12 cellular contexts compared by ENCODE assay signal in the genomic region with DNA sequence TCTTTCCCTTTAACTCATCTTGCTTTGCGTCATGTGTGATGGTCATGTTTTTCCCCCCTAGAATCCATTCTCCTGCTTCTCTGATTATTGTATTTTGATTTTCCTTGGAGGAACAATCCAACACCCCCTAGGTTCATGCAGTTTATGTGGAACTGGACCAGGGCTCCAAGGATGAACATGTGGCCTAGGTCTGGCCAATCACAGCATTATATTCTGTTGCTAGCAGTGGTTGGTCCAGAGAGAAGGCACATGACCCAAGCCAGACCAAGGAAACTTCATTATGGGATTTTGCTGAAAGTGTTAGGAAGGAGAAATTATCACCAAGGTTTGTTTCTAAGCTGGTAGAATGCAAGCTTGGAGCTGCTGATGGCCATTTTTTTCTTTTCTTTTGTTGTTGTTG. TPM values are rescaled to one million over a fixed set of nuclear protein-coding genes. Genes with fewer than 3 reads are reported as not detected.
A peak's percentile ranks its signal among the peaks of the same experiment; 100 is the strongest.
DNase-seq lines count a peak whose midpoint lies in the region; ATAC-seq and TF ChIP-seq lines count a peak whose summit lies in the region.
"Had no signal": no experiment of that assay in that cellular context is flagged by ENCODE, and none has a peak within 500 bp of the region (broad histone marks: within the 10 kb centered on the region; RNA-seq: fewer than 3 reads in every experiment).

No MANE protein-coding gene starts in this region.

- ATAC-seq in heart left ventricle (no peak), naive B cell (ENCODE audit: low read depth in 2 of 2) (no peak), upper lobe of right lung (no peak)
- ATAC-seq in activated naive CD4-positive, alpha-beta T cell treated with anti-CD3 and anti-CD28 coated beads, Interleukin-2, amount 50 U/mL, for 72 hours, result no peak

- H3K27ac Mint-ChIP-seq in activated naive CD4-positive, alpha-beta T cell treated with anti-CD3 and anti-CD28 coated beads, Interleukin-2, amount 50 U/mL, for 72 hours, result peak overlapping the region; percentile 96 to 98
- peak overlapping the region; percentile 96 to 99 (median 98) for H3K27ac Mint-ChIP-seq in naive B cell

- DNase-seq in left ventricle myocardium inferior (no peak), heart left ventricle (no peak), naive B cell (no peak), upper lobe of right lung (no peak), substantia nigra (lab: John Stamatoyannopoulos, UW) (no peak), epidermal melanocyte (ENCODE audit: insufficient read length, low spot score) (no peak), C1 segment of cervical spinal cord (lab: John Stamatoyannopoulos, UW) (no peak)
- no peak for DNase-seq in activated naive CD4-positive, alpha-beta T cell treated with anti-CD3 and anti-CD28 coated beads, Interleukin-2, amount 50 U/mL, for 72 hours (ENCODE audit: low spot score in 2 of 2)
- DNase-seq: activated CD4-positive, CD25-positive, alpha-beta regulatory T cell treated with anti-CD3 and anti-CD28 coated beads, Interleukin-2, amount 50 U/mL, for 72 hours; activated gamma-delta T cell; DMS79 treated with DMSO at 0.1 percent for 48 hours; stimulated activated CD4-positive, alpha-beta T cell treated with anti-CD3 and anti-CD28 coated beads, Interleukin-12 subunit alpha, Interleukin-12 subunit beta, amount 100 ng/mL, for 4 hours had no signal

- WGBS in heart left ventricle, 4 donors, result 93 to 100% (median 97%) methylated on average over 1 of the region's 1 CpG

- intact Hi-C loops in left ventricle myocardium inferior (cut with micrococcal nuclease), result no loop called here
- intact Hi-C loops in heart left ventricle (cut with DNase I), result no loop called here
- intact Hi-C loops in upper lobe of right lung (cut with DNase I), result no loop called here

- H3K4me3 Mint-ChIP-seq in naive B cell, result peak overlapping the region in 6 of 8 donors; percentile 59 to 78 (median 70)

- H3K27me3 ChIP-seq in left ventricle myocardium inferior (ENCODE audit: low read depth), result no peaks in the 10 kb centered on the region
- no peaks in the 10 kb centered on the region for H3K27me3 ChIP-seq in heart left ventricle
- no peaks in the 10 kb centered on the region for H3K27me3 ChIP-seq in upper lobe of right lung

- TF ChIP-seq CTCF in left ventricle myocardium inferior (IDR thresholded peaks at IDR 0.05; ENCODE audit: borderline replicate concordance) (no peak), heart left ventricle (IDR thresholded peaks at IDR 0.05) (no peak), upper lobe of right lung (IDR thresholded peaks at IDR 0.05) (no peak)

- H3K4me1 ChIP-seq in left ventricle myocardium inferior (peaks cover 26% of the 10 kb centered on the region), heart left ventricle (peaks cover 0 to 37% (median 19%) of the 10 kb centered on the region in 12 donors), upper lobe of right lung (peaks cover 28% of the 10 kb centered on the region)

- no peak for TF ChIP-seq POLR2A in heart left ventricle (IDR thresholded peaks at IDR 0.05)

- no peaks in the 10 kb centered on the region for H3K27me3 Mint-ChIP-seq in naive B cell

- peaks cover 36 to 66% (median 46%) of the 10 kb centered on the region in 3 donors for H3K4me1 Mint-ChIP-seq in naive B cell

- H3K4me3 ChIP-seq in left ventricle myocardium inferior (no peak overlapping the region), heart left ventricle (no peak overlapping the region), upper lobe of right lung (no peak overlapping the region)

- H3K9me3 ChIP-seq in left ventricle myocardium inferior (replicated peaks) (no peaks in the 10 kb centered on the region), heart left ventricle (no peaks in the 10 kb centered on the region), upper lobe of right lung (no peaks in the 10 kb centered on the region)

- H3K36me3 ChIP-seq in left ventricle myocardium inferior (no peaks in the 10 kb centered on the region), heart left ventricle (no peaks in the 10 kb centered on the region), upper lobe of right lung (no peaks in the 10 kb centered on the region)

- H3K36me3 Mint-ChIP-seq in activated naive CD4-positive, alpha-beta T cell treated with anti-CD3 and anti-CD28 coated beads, Interleukin-2, amount 50 U/mL, for 72 hours, result peaks cover 0 to 5% of the 10 kb centered on the region in 2 donors
- H3K36me3 Mint-ChIP-seq in naive B cell, result no peaks in the 10 kb centered on the region

- H3K27ac ChIP-seq in left ventricle myocardium inferior (replicated peaks), result peak overlapping the region; percentile 73
- H3K27ac ChIP-seq in heart left ventricle, result peak overlapping the region in 6 of 12 donors; percentile 27 to 85 (median 58)
- H3K27ac ChIP-seq in upper lobe of right lung, result peak overlapping the region; percentile 82
- H3K27ac ChIP-seq in substantia nigra (ENCODE audit: low read depth, low read length, poor library complexity, severe bottlenecking), result no peak overlapping the region

- H3K9me3 Mint-ChIP-seq in activated naive CD4-positive, alpha-beta T cell treated with anti-CD3 and anti-CD28 coated beads, Interleukin-2, amount 50 U/mL, for 72 hours, result peaks cover 0 to 3% of the 10 kb centered on the region in 2 donors
- H3K9me3 Mint-ChIP-seq in naive B cell, result no peaks in the 10 kb centered on the region

RNA-seq across cellular contexts. Expression of gene PPTC7, which starts 6.9 kb away (rescaled TPM):
- total RNA-seq in left ventricle myocardium inferior (103 TPM), heart left ventricle (100 to 1,000 TPM in 1 of 9 donors, 10 to 100 TPM in 8; 47.5 to 113 (median 72.7) TPM), upper lobe of right lung (26.4 TPM)
- polyA plus RNA-seq in heart left ventricle (10 to 100 TPM; 26.6 to 53.1 TPM), naive B cell (ENCODE audit: low read depth in 6 of 6) (10 to 100 TPM in 5 of 6 donors, 1 to 10 TPM in 1; 7.1 to 21.3 (median 15.9) TPM)
- total RNA-seq in activated naive CD4-positive, alpha-beta T cell treated with anti-CD3 and anti-CD28 coated beads, Interleukin-2, amount 50 U/mL, for 72 hours, result 10 to 100 TPM; 40.4 to 46.7 TPM

RNA-seq across cellular contexts. Expression of gene TCTN1, which starts 23.9 kb away (rescaled TPM):
- 21.6 TPM for total RNA-seq in left ventricle myocardium inferior
- total RNA-seq in heart left ventricle, result 10 to 100 TPM; 17.3 to 27.7 (median 20.2) TPM
- 10 to 100 TPM; 12.6 to 18.5 TPM for polyA plus RNA-seq in heart left ventricle
- 10 to 100 TPM in 1 of 2 donors, 1 to 10 TPM in 1; 3.3 to 10.4 TPM for total RNA-seq in activated naive CD4-positive, alpha-beta T cell treated with anti-CD3 and anti-CD28 coated beads, Interleukin-2, amount 50 U/mL, for 72 hours
- polyA plus RNA-seq in naive B cell (ENCODE audit: low read depth in 6 of 6), result 100 to 1,000 TPM in 1 of 6 donors, 10 to 100 TPM in 5; 52.8 to 109 (median 84.3) TPM
- total RNA-seq in upper lobe of right lung, result 30.4 TPM
